Comparison of ENCODE assay signal across 15 cellular contexts in genomic region chr11:108370990-108371389, GRCh38.
DNase-seq lines count a peak whose midpoint lies in the region; ATAC-seq and TF ChIP-seq lines count a peak whose summit lies in the region.
"Had no signal": no experiment of that assay in that cellular context is flagged by ENCODE, and none has a peak within 500 bp of the region (broad histone marks: within the 10 kb centered on the region; RNA-seq: fewer than 3 reads in every experiment).

No MANE protein-coding gene starts in this region.

- H3K4me3 Mint-ChIP-seq in activated naive CD8-positive, alpha-beta T cell treated with anti-CD3 and anti-CD28 coated beads, Interleukin-2, amount 50 U/mL, for 24 hours, result no peak overlapping the region
- no peak overlapping the region for H3K4me3 Mint-ChIP-seq in chondrocyte (ENCODE audit: unreplicated experiment)
- H3K4me3 Mint-ChIP-seq: CD4-positive, alpha-beta memory T cell had no signal

- POLR2A ChIA-PET in IMR-90 (lab: Charles Lee; ENCODE audit: unreplicated experiment), result no interaction called here

- no peak overlapping the region for H2AK9ac ChIP-seq in IMR-90 (replicated peaks; ENCODE audit: low read depth, low read length, poor library complexity)

- CTCF ChIA-PET in IMR-90 (lab: Yijun Ruan, JAX), result interaction anchor here (0.6 kb wide), 1 partner anchor 9 kb away, joined by 3 read pairs; no protein-coding TSS in a partner anchor

- H3K4ac ChIP-seq in IMR-90 (ENCODE audit: low read depth, low read length), result no peak overlapping the region

- H3K4me2 ChIP-seq in IMR-90 (ENCODE audit: low read depth, low read length), result no peak overlapping the region

- H4K91ac ChIP-seq in IMR-90 (ENCODE audit: insufficient read depth, low read depth, low read length), result no peak overlapping the region

- no peak for ATAC-seq in IMR-90 (ENCODE audit: low read depth)
- peak; percentile 15 for ATAC-seq in activated naive CD8-positive, alpha-beta T cell treated with anti-CD3 and anti-CD28 coated beads, Interleukin-2, amount 50 U/mL, for 24 hours
- peak; percentile 19 for ATAC-seq in foreskin keratinocyte
- no peak for ATAC-seq in esophagus mucosa
- no peak for ATAC-seq in GM19351 (IDR thresholded peaks at IDR 0.05; ENCODE audit: unreplicated experiment)
- ATAC-seq: HCT116, HepG2 had no signal

- H3K79me1 ChIP-seq in IMR-90 (ENCODE audit: low read depth in 1 of 2, low read length in 2 of 2), result no peaks in the 10 kb centered on the region

- H3K4me3 ChIP-seq in IMR-90 (ENCODE audit: insufficient read depth, low read depth, low read length), result no peak overlapping the region

- H4K20me1 ChIP-seq in IMR-90 (ENCODE audit: insufficient read depth, low read length), result no peaks in the 10 kb centered on the region

- H3K4me1 Mint-ChIP-seq in activated naive CD8-positive, alpha-beta T cell treated with anti-CD3 and anti-CD28 coated beads, Interleukin-2, amount 50 U/mL, for 24 hours, result peaks cover 24% of the 10 kb centered on the region
- no peaks in the 10 kb centered on the region for H3K4me1 Mint-ChIP-seq in chondrocyte (ENCODE audit: low read depth)
- H3K4me1 Mint-ChIP-seq: CD4-positive, alpha-beta memory T cell had no signal

- no peaks in the 10 kb centered on the region for H3K27me3 ChIP-seq in IMR-90 (ENCODE audit: control insufficient read depth, insufficient read depth, low read length)
- no peaks in the 10 kb centered on the region for H3K27me3 ChIP-seq in foreskin keratinocyte
- H3K27me3 ChIP-seq: BE2C had no signal

- dilution Hi-C loops in IMR-90 (cut with HindIII; ENCODE audit: low sequenced_read_pairs, unreplicated experiment), result no loop called here

- no peak overlapping the region for H2AFZ ChIP-seq in IMR-90 (replicated peaks; ENCODE audit: low read length, poor library complexity)

- intact Hi-C loops in IMR-90 (cut with micrococcal nuclease), result no loop called here

- no peak overlapping the region for H2BK5ac ChIP-seq in IMR-90 (ENCODE audit: low read depth, low read length, poor library complexity, severe bottlenecking)

- peaks cover 3% of the 10 kb centered on the region for H3K36me3 ChIP-seq in IMR-90 (ENCODE audit: control insufficient read depth, insufficient read depth, low read length)
- H3K36me3 ChIP-seq: BE2C had no signal

- TF ChIP-seq RAD21 in IMR-90 (IDR thresholded peaks at IDR 0.05; ENCODE audit: low read length), result no peak

- H2BK120ac ChIP-seq in IMR-90 (ENCODE audit: low read depth, low read length), result no peak overlapping the region

- no peak overlapping the region for H3K23ac ChIP-seq in IMR-90 (ENCODE audit: low read depth, low read length)

- H3K18ac ChIP-seq in IMR-90 (ENCODE audit: low read depth, low read length), result no peak overlapping the region

- H3K36me3 Mint-ChIP-seq in activated naive CD8-positive, alpha-beta T cell treated with anti-CD3 and anti-CD28 coated beads, Interleukin-2, amount 50 U/mL, for 24 hours (ENCODE audit: low read depth), result peaks cover 29% of the 10 kb centered on the region
- peaks cover 24% of the 10 kb centered on the region for H3K36me3 Mint-ChIP-seq in chondrocyte (ENCODE audit: low read depth)

- peaks cover 3% of the 10 kb centered on the region for H3K4me1 ChIP-seq in IMR-90 (ENCODE audit: control insufficient read depth, insufficient read depth, low read length)
- no peaks in the 10 kb centered on the region for H3K4me1 ChIP-seq in foreskin keratinocyte
- H3K4me1 ChIP-seq: BE2C had no signal

- no TSS peak for BruUV-seq in IMR-90 (replicated peaks; lab: Mats Ljungman, UMichigan)

- no peak overlapping the region for H3K14ac ChIP-seq in IMR-90 (replicated peaks; ENCODE audit: low read depth, low read length)

- H3K9me1 ChIP-seq in IMR-90 (ENCODE audit: insufficient read depth, low read length), result no peaks in the 10 kb centered on the region

- no peak overlapping the region for H2BK20ac ChIP-seq in IMR-90 (ENCODE audit: low read depth, low read length)

- no peak overlapping the region for H4K5ac ChIP-seq in IMR-90 (ENCODE audit: low read depth, low read length)

- TF ChIP-seq CTCF in IMR-90 (conservative IDR thresholded peaks at IDR 0.05; ENCODE audit: low read depth, low read length) (no peak), foreskin keratinocyte (conservative IDR thresholded peaks at IDR 0.05) (no peak), chondrocyte (IDR thresholded peaks at IDR 0.05) (no peak)

- no peak overlapping the region for H3K27ac Mint-ChIP-seq in activated naive CD8-positive, alpha-beta T cell treated with anti-CD3 and anti-CD28 coated beads, Interleukin-2, amount 50 U/mL, for 24 hours
- H3K27ac Mint-ChIP-seq in chondrocyte (ENCODE audit: unreplicated experiment), result no peak overlapping the region

- no peak overlapping the region for H2AK5ac ChIP-seq in IMR-90 (ENCODE audit: low read depth, low read length)

- H3K9me3 Mint-ChIP-seq in activated naive CD8-positive, alpha-beta T cell treated with anti-CD3 and anti-CD28 coated beads, Interleukin-2, amount 50 U/mL, for 24 hours, result peaks cover 15% of the 10 kb centered on the region
- H3K9me3 Mint-ChIP-seq in chondrocyte (ENCODE audit: low read depth), result peaks cover 14% of the 10 kb centered on the region

- H3K9ac ChIP-seq in IMR-90 (ENCODE audit: low read depth, low read length), result no peak overlapping the region

- TF ChIP-seq POLR2A in IMR-90 (IDR thresholded peaks at IDR 0.05; ENCODE audit: low read depth, low read length), result no peak

- no peak overlapping the region for H3K56ac ChIP-seq in IMR-90 (ENCODE audit: extremely low read depth, insufficient read depth, low read length)

- no peak overlapping the region for H2BK15ac ChIP-seq in IMR-90 (ENCODE audit: low read depth, low read length)

- H3K27ac ChIP-seq in IMR-90 (ENCODE audit: insufficient read depth, low read length) (no peak overlapping the region), foreskin keratinocyte (no peak overlapping the region)
- H3K27ac ChIP-seq: C4-2B had no signal

- in situ Hi-C loops in IMR-90 (cut with MboI; ENCODE audit: low sequenced_read_pairs), result no loop called here

- no peaks in the 10 kb centered on the region for H3K27me3 Mint-ChIP-seq in activated naive CD8-positive, alpha-beta T cell treated with anti-CD3 and anti-CD28 coated beads, Interleukin-2, amount 50 U/mL, for 24 hours
- no peaks in the 10 kb centered on the region for H3K27me3 Mint-ChIP-seq in chondrocyte (ENCODE audit: low read depth)
- H3K27me3 Mint-ChIP-seq: CD4-positive, alpha-beta memory T cell had no signal

- no peaks in the 10 kb centered on the region for H3K9me3 ChIP-seq in IMR-90 (ENCODE audit: control insufficient read depth, insufficient read depth, low read length)
- H3K9me3 ChIP-seq: BE2C had no signal

- no CpG with 5 or more reads among the region's 5 CpGs for WGBS in IMR-90 (ENCODE audit: extremely low coverage in 2 of 2, insufficient read length in 1 of 2), 2 experiments

- peak; percentile 21 for DNase-seq in ELR (ENCODE audit: low read depth)
- DNase-seq in IMR-90, result peak; percentile 25
- no peak for DNase-seq in activated naive CD8-positive, alpha-beta T cell treated with anti-CD3 and anti-CD28 coated beads, Interleukin-2, amount 50 U/mL, for 24 hours
- DNase-seq in foreskin keratinocyte, result no peak
- no peak for DNase-seq in chondrocyte (ENCODE audit: low spot score)
- DNase-seq: BE2C; CD4-positive, alpha-beta memory T cell; DMS153; DND-41; GF-D8 had no signal

- H4K8ac ChIP-seq in IMR-90 (ENCODE audit: low read depth in 2 of 2, low read length in 2 of 2), result no peak overlapping the region

TF ChIP-seq in IMR-90, 13 proteins besides CTCF, POLR2A, EP300 and RAD21:
- no peak for TF ChIP-seq NFE2L2 (IDR thresholded peaks at IDR 0.05; ENCODE audit: low read depth, low read length)
- no peak for TF ChIP-seq FOS (IDR thresholded peaks at IDR 0.05; ENCODE audit: low read depth, low read length)
- TF ChIP-seq MXI1 (IDR thresholded peaks at IDR 0.05; ENCODE audit: borderline replicate concordance, low read depth, low read length), result no peak
TF ChIP-seq in IMR-90: peak in this region for 0.

Comparison
In these comparisons a context has a peak if more than half of its experiments do, and no peak if none do; other contexts are left out.
1. DNase-seq: peak in ELR (single experiment) and IMR-90 (single experiment); none in activated naive CD8-positive, alpha-beta T cell treated with anti-CD3 and anti-CD28 coated beads, Interleukin-2, amount 50 U/mL, for 24 hours (single experiment), foreskin keratinocyte (0 of 2) and chondrocyte (single experiment).
2. ATAC-seq: peak in activated naive CD8-positive, alpha-beta T cell treated with anti-CD3 and anti-CD28 coated beads, Interleukin-2, amount 50 U/mL, for 24 hours (single experiment) and foreskin keratinocyte (single experiment); none in IMR-90 (single experiment), esophagus mucosa (single experiment) and GM19351 (single experiment).